In the genomic region with DNA sequence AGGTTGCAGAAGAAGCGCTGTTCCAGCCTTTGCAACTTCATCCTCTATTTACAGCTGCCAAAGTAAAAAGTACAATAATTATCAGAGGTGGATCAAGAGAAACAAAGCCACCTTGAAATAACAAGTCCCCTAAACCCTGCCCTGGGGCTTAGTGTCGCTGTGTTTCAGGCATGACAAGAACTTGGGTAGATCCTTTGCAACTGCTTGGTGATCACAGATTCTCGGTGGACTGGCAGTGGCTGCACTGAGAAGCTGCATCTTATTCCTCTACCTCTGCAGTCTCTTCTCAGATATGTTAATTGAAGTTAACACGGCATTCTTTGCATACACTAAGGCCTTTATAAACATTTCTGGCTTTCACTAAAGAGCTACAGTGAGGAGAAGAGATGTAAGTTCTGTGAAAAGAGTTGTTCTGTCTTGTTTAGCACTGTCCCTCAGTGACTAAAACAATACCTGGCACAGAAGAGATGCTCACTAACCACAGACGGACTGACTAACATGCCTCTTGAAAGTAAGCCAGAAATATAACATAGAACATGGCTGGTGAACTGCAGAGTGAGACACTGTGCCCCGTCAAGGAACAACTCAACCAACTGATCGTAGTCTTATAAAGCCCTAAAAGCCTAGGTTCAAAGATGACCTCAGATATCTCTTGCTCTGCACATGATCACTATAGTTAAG, we compare ENCODE assay signal across 13 cellular contexts.
DNase-seq lines count a peak whose midpoint lies in the region; ATAC-seq, FAIRE-seq and TF ChIP-seq lines count a peak whose summit lies in the region.
"Had no signal": no experiment of that assay in that cellular context is flagged by ENCODE, and none has a peak within 500 bp of the region (broad histone marks: within the 10 kb centered on the region; RNA-seq: fewer than 3 reads in every experiment).

No MANE protein-coding gene starts in this region.

- TF ChIP-seq POLR2A in H54 (IDR thresholded peaks at IDR 0.05; ENCODE audit: low read depth, low read length): no peak

- DNase-seq in H54 (ENCODE audit: insufficient read length, low spot score) (peak; percentile 7), kidney tubule cell (ENCODE audit: low spot score) (peak; percentile 65), NCI-H2081 treated with DMSO at 0.1 percent for 48 hours (lab: John Stamatoyannopoulos, UW) (no peak), NCI-H187 treated with DMSO at 0.1 percent for 48 hours (lab: John Stamatoyannopoulos, UW) (no peak)
- DNase-seq in activated naive CD8-positive, alpha-beta T cell treated with anti-CD3 and anti-CD28 coated beads, Interleukin-2, amount 10 ng/mL, durations not matched to agents 7 days and 5 days: no peak
- DNase-seq in central memory CD4-positive, alpha-beta T cell: no peak
- DNase-seq: endodermal cell; naive B cell; NCI-H2171; stimulated activated CD8-positive, alpha-beta memory T cell treated with anti-CD3 and anti-CD28 coated beads, Interleukin-4, amount 100 ng/mL, for 48 hours had no signal

- H3K36me3 Mint-ChIP-seq in activated naive CD8-positive, alpha-beta T cell treated with anti-CD3 and anti-CD28 coated beads, Interleukin-2, amount 10 ng/mL, durations not matched to agents 7 days and 5 days: peaks cover 27% of the 10 kb centered on the region
- H3K36me3 Mint-ChIP-seq: naive B cell had no signal

- no peak overlapping the region for H3K27ac Mint-ChIP-seq in activated naive CD8-positive, alpha-beta T cell treated with anti-CD3 and anti-CD28 coated beads, Interleukin-2, amount 10 ng/mL, durations not matched to agents 7 days and 5 days

- H3K27me3 Mint-ChIP-seq in activated naive CD8-positive, alpha-beta T cell treated with anti-CD3 and anti-CD28 coated beads, Interleukin-2, amount 10 ng/mL, durations not matched to agents 7 days and 5 days: no peaks in the 10 kb centered on the region
- H3K27me3 Mint-ChIP-seq: naive B cell had no signal

- H3K4me3 Mint-ChIP-seq in activated naive CD8-positive, alpha-beta T cell treated with anti-CD3 and anti-CD28 coated beads, Interleukin-2, amount 10 ng/mL, durations not matched to agents 7 days and 5 days: no peak overlapping the region
- H3K4me3 Mint-ChIP-seq: endodermal cell, naive B cell had no signal

- FAIRE-seq in H54 (lab: Jason Lieb, UNC): peak; percentile 93
- FAIRE-seq: D721Med, K562 had no signal

- POLR2A ChIA-PET in activated naive CD8-positive, alpha-beta T cell treated with anti-CD3 and anti-CD28 coated beads, Interleukin-2, amount 10 ng/mL, durations not matched to agents 7 days and 5 days (lab: Charles Lee): interaction anchor here (0.6 kb wide), 1 partner anchor 553 kb away, joined by 4 read pairs; no protein-coding TSS in a partner anchor

- H3K9me3 Mint-ChIP-seq in activated naive CD8-positive, alpha-beta T cell treated with anti-CD3 and anti-CD28 coated beads, Interleukin-2, amount 10 ng/mL, durations not matched to agents 7 days and 5 days: no peaks in the 10 kb centered on the region
- H3K9me3 Mint-ChIP-seq: endodermal cell, naive B cell had no signal

- H3K4me1 Mint-ChIP-seq in activated naive CD8-positive, alpha-beta T cell treated with anti-CD3 and anti-CD28 coated beads, Interleukin-2, amount 10 ng/mL, durations not matched to agents 7 days and 5 days: peaks cover 37% of the 10 kb centered on the region

- peak; percentile 49 for ATAC-seq in GM18498 (IDR thresholded peaks at IDR 0.05; ENCODE audit: unreplicated experiment)
- peak; percentile 22 for ATAC-seq in activated naive CD8-positive, alpha-beta T cell treated with anti-CD3 and anti-CD28 coated beads, Interleukin-2, amount 10 ng/mL, durations not matched to agents 7 days and 5 days (ENCODE audit: low read depth)
- ATAC-seq: K562 had no signal

Comparison
In these comparisons a context has a peak if more than half of its experiments do, and no peak if none do; other contexts are left out.
1. DNase-seq: peak in H54 (single experiment) and kidney tubule cell (single experiment); none in activated naive CD8-positive, alpha-beta T cell treated with anti-CD3 and anti-CD28 coated beads, Interleukin-2, amount 10 ng/mL, durations not matched to agents 7 days and 5 days (single experiment), NCI-H2081 treated with DMSO at 0.1 percent for 48 hours (single experiment), central memory CD4-positive, alpha-beta T cell (single experiment) and NCI-H187 treated with DMSO at 0.1 percent for 48 hours (single experiment).